1 cellular context compared by ENCODE assay signal in genomic region chr1:115130786-115131185, GRCh38.
A peak's percentile ranks its signal among the peaks of the same experiment; 100 is the strongest.
TF ChIP-seq lines count a peak whose summit lies in the region.

No MANE protein-coding gene starts in this region.

TF ChIP-seq in GM12878, 131 proteins besides CTCF, POLR2A, EP300 and RAD21 (continued from another document):
- peak; percentile 26; the same call in 1 of the 2 replicates for TF ChIP-seq PAX5 (IDR thresholded peaks at IDR 0.05; ENCODE audit: borderline replicate concordance, low read depth, low read length)
